13 cellular contexts compared by ENCODE assay signal in genomic region chr4:180947421-180947820, GRCh38.
A peak's percentile ranks its signal among the peaks of the same experiment; 100 is the strongest.
DNase-seq lines count a peak whose midpoint lies in the region; ATAC-seq and TF ChIP-seq lines count a peak whose summit lies in the region.
"Had no signal": no experiment of that assay in that cellular context is flagged by ENCODE, and none has a peak within 500 bp of the region (broad histone marks: within the 10 kb centered on the region; RNA-seq: fewer than 3 reads in every experiment).

No MANE protein-coding gene starts in this region.

- ATAC-seq in activated T-cell treated with anti-CD3 and anti-CD28 coated beads, Interleukin-2, amount 50 U/mL, for 4 hours, result no peak
- no peak for ATAC-seq in stimulated activated memory B cell treated with anti-CD40 and anti-IgM and Interleukin-4, amounts not matched to agents 10 μg/mL and 1 μg/mL and 100 μg/mL, for 72 hours

- no peaks in the 10 kb centered on the region for H3K27me3 ChIP-seq in stomach
- H3K27me3 ChIP-seq in spleen (replicated peaks in 1 of 7), result no peaks in the 10 kb centered on the region

- H3K4me1 ChIP-seq in HEK293 (ENCODE audit: control insufficient read depth, insufficient read depth, low read length), result no peaks in the 10 kb centered on the region; the same call in 1 of the 2 replicates
- no peaks in the 10 kb centered on the region for H3K4me1 ChIP-seq in stomach
- no peaks in the 10 kb centered on the region for H3K4me1 ChIP-seq in spleen

- no peak overlapping the region for H3K4me3 ChIP-seq in HEK293 (ENCODE audit: low read depth, low read length)
- no peak overlapping the region for H3K4me3 ChIP-seq in stomach
- H3K4me3 ChIP-seq in spleen, result no peak overlapping the region

- no peaks in the 10 kb centered on the region for H3K4me1 Mint-ChIP-seq in activated T-cell treated with anti-CD3 and anti-CD28 coated beads, Interleukin-2, amount 50 U/mL, for 4 hours (ENCODE audit: low read depth)
- H3K4me1 Mint-ChIP-seq in stimulated activated memory B cell treated with anti-CD40 and anti-IgM and Interleukin-4, amounts not matched to agents 10 μg/mL and 1 μg/mL and 100 μg/mL, for 72 hours, result no peaks in the 10 kb centered on the region
- H3K4me1 Mint-ChIP-seq: CD4-positive, CD25-positive, alpha-beta regulatory T cell had no signal

- H3K36me3 ChIP-seq in HEK293 (ENCODE audit: control insufficient read depth in 2 of 2, insufficient read depth in 1 of 2, low read length in 2 of 2) (no peaks in the 10 kb centered on the region), stomach (no peaks in the 10 kb centered on the region), spleen (no peaks in the 10 kb centered on the region)

- DNase-seq in ACHN (peak; percentile 62), RWPE1 (ENCODE audit: low spot score) (peak; percentile 10), fibroblast of peridontal ligament (ENCODE audit: extremely low read depth) (peak; percentile 78), stomach (no peak), spleen (no peak)
- no peak for DNase-seq in activated T-cell treated with anti-CD3 and anti-CD28 coated beads, Interleukin-2, amount 50 U/mL, for 4 hours
- DNase-seq: activated CD4-positive, alpha-beta T cell treated with anti-CD3 and anti-CD28 coated beads, Interleukin-2, amount 50 U/mL, for 4 hours; CD4-positive, CD25-positive, alpha-beta regulatory T cell; effector CD4-positive, alpha-beta T cell; NCI-H2171 had no signal

- CTCF ChIA-PET in HEK293 (lab: Yijun Ruan, JAX) (interaction anchor here (0.6 to 1.8 kb wide), 7 partner anchors 8 to 427 kb away, joined by 3 to 9 read pairs (median 4); no protein-coding TSS in a partner anchor), RWPE1 (lab: Yijun Ruan, JAX) (interaction anchor here (0.6 kb wide), 1 partner anchor 532 kb away, joined by 3 read pairs; no protein-coding TSS in a partner anchor)

- H3K9me3 ChIP-seq in HEK293 (ENCODE audit: control insufficient read depth, insufficient read depth, low read depth, low read length) (no peaks in the 10 kb centered on the region), stomach (no peaks in the 10 kb centered on the region), spleen (no peaks in the 10 kb centered on the region)

- no peaks in the 10 kb centered on the region for H3K9me3 Mint-ChIP-seq in activated T-cell treated with anti-CD3 and anti-CD28 coated beads, Interleukin-2, amount 50 U/mL, for 4 hours
- no peaks in the 10 kb centered on the region for H3K9me3 Mint-ChIP-seq in stimulated activated memory B cell treated with anti-CD40 and anti-IgM and Interleukin-4, amounts not matched to agents 10 μg/mL and 1 μg/mL and 100 μg/mL, for 72 hours

- POLR2A ChIA-PET in HEK293 (lab: Yijun Ruan, JAX) (no interaction called here), RWPE1 (lab: Yijun Ruan, JAX; ENCODE audit: low non-redundant PET) (no interaction called here)

- no peak overlapping the region for H3K27ac ChIP-seq in HEK293 (ENCODE audit: extremely low read depth, low read depth, low read length)
- no peak overlapping the region for H3K27ac ChIP-seq in RWPE1
- no peak overlapping the region for H3K27ac ChIP-seq in stomach
- H3K27ac ChIP-seq in spleen, result no peak overlapping the region

- 36 to 49% (median 39%) methylated on average over 5 of the region's 5 CpGs for WGBS in stomach, 5 donors
- 55 to 65% (median 58%) methylated on average over 5 of the region's 5 CpGs for WGBS in spleen, 5 donors

- no peak overlapping the region for H3K4me3 Mint-ChIP-seq in activated T-cell treated with anti-CD3 and anti-CD28 coated beads, Interleukin-2, amount 50 U/mL, for 4 hours
- no peak overlapping the region for H3K4me3 Mint-ChIP-seq in stimulated activated memory B cell treated with anti-CD40 and anti-IgM and Interleukin-4, amounts not matched to agents 10 μg/mL and 1 μg/mL and 100 μg/mL, for 72 hours
- H3K4me3 Mint-ChIP-seq: activated naive CD8-positive, alpha-beta T cell; CD4-positive, CD25-positive, alpha-beta regulatory T cell had no signal

- TF ChIP-seq CTCF in HEK293 (tag by site-specific recombination; IDR thresholded peaks at IDR 0.05) (no peak), RWPE1 (conservative IDR thresholded peaks at IDR 0.05; ENCODE audit: low read depth) (peak; percentile 40), stomach (IDR thresholded peaks at IDR 0.05) (no peak), spleen (IDR thresholded peaks at IDR 0.05 in 8 of 11, conservative IDR thresholded peaks at IDR 0.05 in 3 of 11) (no peak)

- no peaks in the 10 kb centered on the region for H3K36me3 Mint-ChIP-seq in activated T-cell treated with anti-CD3 and anti-CD28 coated beads, Interleukin-2, amount 50 U/mL, for 4 hours (ENCODE audit: insufficient read depth)
- no peaks in the 10 kb centered on the region for H3K36me3 Mint-ChIP-seq in stimulated activated memory B cell treated with anti-CD40 and anti-IgM and Interleukin-4, amounts not matched to agents 10 μg/mL and 1 μg/mL and 100 μg/mL, for 72 hours
- H3K36me3 Mint-ChIP-seq: activated naive CD8-positive, alpha-beta T cell; CD4-positive, CD25-positive, alpha-beta regulatory T cell had no signal

- H3K27me3 Mint-ChIP-seq in activated T-cell treated with anti-CD3 and anti-CD28 coated beads, Interleukin-2, amount 50 U/mL, for 4 hours (ENCODE audit: low read depth), result no peaks in the 10 kb centered on the region
- no peaks in the 10 kb centered on the region for H3K27me3 Mint-ChIP-seq in stimulated activated memory B cell treated with anti-CD40 and anti-IgM and Interleukin-4, amounts not matched to agents 10 μg/mL and 1 μg/mL and 100 μg/mL, for 72 hours
- H3K27me3 Mint-ChIP-seq: activated naive CD8-positive, alpha-beta T cell; CD4-positive, CD25-positive, alpha-beta regulatory T cell had no signal

- in situ Hi-C loops in ACHN (cut with HindIII; ENCODE audit: low pct_ligation_motif_present, low pct_unique_long_range_greater_than_20kb, low sequenced_read_pairs), result no loop called here

- no peak for TF ChIP-seq POLR2A in stomach (IDR thresholded peaks at IDR 0.05)
- TF ChIP-seq POLR2A in spleen (IDR thresholded peaks at IDR 0.05), result no peak

- no peak overlapping the region for H3K27ac Mint-ChIP-seq in stimulated activated memory B cell treated with anti-CD40 and anti-IgM and Interleukin-4, amounts not matched to agents 10 μg/mL and 1 μg/mL and 100 μg/mL, for 72 hours
- H3K27ac Mint-ChIP-seq: activated naive CD8-positive, alpha-beta T cell; CD4-positive, CD25-positive, alpha-beta regulatory T cell had no signal

- TF ChIP-seq EP300 in stomach (IDR thresholded peaks at IDR 0.05), result no peak

- intact Hi-C loops in stomach (cut with DNase I; ENCODE audit: low total_unique reads), result no loop called here
- intact Hi-C loops in spleen (cut with DNase I; ENCODE audit: low total_unique reads), result no loop called here

TF ChIP-seq in HEK293, 187 proteins besides CTCF, POLR2A, EP300 and RAD21 (continues in another document):
- TF ChIP-seq ZNF777 (tag by site-specific recombination; IDR thresholded peaks at IDR 0.05; ENCODE audit: borderline replicate concordance) (no peak), ZNF138 (tag by site-specific recombination; IDR thresholded peaks at IDR 0.05; ENCODE audit: borderline replicate concordance) (no peak), ZNF175 (tag by site-specific recombination; IDR thresholded peaks at IDR 0.05) (no peak), PRDM10 (tag by site-specific recombination; IDR thresholded peaks at IDR 0.05) (no peak), ZNF146 (tag by site-specific recombination; IDR thresholded peaks at IDR 0.05) (no peak), ZNF843 (tag by site-specific recombination; IDR thresholded peaks at IDR 0.05) (0 out of 2 replicates have a peak, but pooled peaks have one; percentile 45), PRDM1 (tag by site-specific recombination; IDR thresholded peaks at IDR 0.05) (peak; percentile 40; the same call in 1 of the 2 replicates), ZBTB8A (tag by site-specific recombination; IDR thresholded peaks at IDR 0.05) (0 out of 2 replicates have a peak, but pooled peaks have one; percentile 16), ZNF658 (tag by site-specific recombination; IDR thresholded peaks at IDR 0.05) (no peak)

Comparison
In these comparisons a context has a peak if more than half of its experiments do, and no peak if none do; other contexts are left out.
1. DNase-seq: peak in ACHN (single experiment), RWPE1 (single experiment) and fibroblast of peridontal ligament (single experiment); none in stomach (single experiment), spleen (single experiment) and activated T-cell treated with anti-CD3 and anti-CD28 coated beads, Interleukin-2, amount 50 U/mL, for 4 hours (single experiment).